ENCODE assay signal across 16 cellular contexts in the genomic region with DNA sequence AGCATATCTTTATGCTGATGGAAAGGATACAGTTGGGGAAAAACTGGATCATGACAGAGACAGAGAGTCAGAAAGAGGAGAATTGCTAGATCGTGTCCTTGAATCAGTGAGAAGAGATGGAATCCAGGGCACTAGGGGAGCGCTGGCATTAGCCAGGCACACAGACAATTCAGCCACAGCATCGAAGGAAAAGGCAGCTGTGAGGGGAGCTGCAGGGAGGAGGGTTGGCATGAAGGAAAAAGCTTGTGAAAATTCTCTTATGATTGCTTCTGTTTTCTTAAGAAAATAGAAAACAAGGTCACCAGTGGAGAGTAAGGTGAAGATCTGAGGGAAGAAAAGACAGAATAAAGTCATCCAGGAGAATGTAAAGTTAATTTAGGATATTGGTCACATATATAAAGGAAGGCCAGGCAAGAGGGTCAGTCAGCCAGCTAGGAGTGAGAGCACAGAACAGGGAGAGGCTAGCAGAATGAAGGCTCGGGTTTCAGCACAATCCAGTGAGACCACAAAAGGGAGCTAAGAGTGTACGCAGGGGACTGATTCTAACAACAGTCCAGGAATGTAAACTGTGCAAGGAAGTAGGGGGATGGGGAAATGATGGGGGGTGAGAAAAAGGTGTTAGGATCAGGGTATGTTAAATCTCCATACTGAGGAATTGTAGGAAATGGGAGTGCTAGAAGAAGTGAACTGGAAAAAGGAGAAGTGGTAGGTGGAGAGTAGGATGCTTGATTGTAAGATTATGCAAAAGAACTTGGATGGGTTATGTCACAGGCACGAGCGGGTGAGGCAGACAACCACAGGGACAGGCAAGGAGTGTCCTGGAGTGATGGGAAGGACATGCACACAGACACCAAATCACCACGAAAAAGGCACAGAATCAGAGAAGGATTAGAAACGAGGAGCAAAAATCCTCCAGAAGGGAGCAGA.
DNase-seq lines count a peak whose midpoint lies in the region; ATAC-seq and TF ChIP-seq lines count a peak whose summit lies in the region.
"Had no signal": no experiment of that assay in that cellular context is flagged by ENCODE, and none has a peak within 500 bp of the region (broad histone marks: within the 10 kb centered on the region; RNA-seq: fewer than 3 reads in every experiment).

No MANE protein-coding gene starts in this region.

- no peak for TF ChIP-seq POLR2A in adrenal gland (IDR thresholded peaks at IDR 0.05)

- no peak for ATAC-seq in HG03342 (IDR thresholded peaks at IDR 0.05; ENCODE audit: unreplicated experiment)
- ATAC-seq: activated naive CD4-positive, alpha-beta T cell treated with anti-CD3 and anti-CD28 coated beads, Interleukin-2, amount 50 U/mL, for 72 hours; Right ventricle myocardium inferior had no signal

- intact Hi-C loops in cardiac septum (cut with DNase I) (no loop called here), adrenal gland (cut with DNase I) (loop anchor here in 1 of 2 donors (10.0 kb wide), 1 partner anchor 68 kb away; no protein-coding TSS in a partner anchor)

- H3K4me3 ChIP-seq in cardiac muscle cell (no peak overlapping the region), adrenal gland (no peak overlapping the region)

- peak overlapping the region; percentile 73 for H3K27ac ChIP-seq in cardiac muscle cell
- peak overlapping the region in 3 of 5 donors; percentile 46 to 71 (median 50) for H3K27ac ChIP-seq in adrenal gland

- H3K9me3 ChIP-seq in cardiac muscle cell (ENCODE audit: low read depth), result no peaks in the 10 kb centered on the region
- no peaks in the 10 kb centered on the region for H3K9me3 ChIP-seq in adrenal gland (replicated peaks in 1 of 3)
- H3K9me3 ChIP-seq: Caco-2 had no signal

- H3K36me3 ChIP-seq in cardiac muscle cell (peaks cover 11% of the 10 kb centered on the region), adrenal gland (replicated peaks in 1 of 2) (no peaks in the 10 kb centered on the region)

- H3K27me3 ChIP-seq in cardiac muscle cell (no peaks in the 10 kb centered on the region), adrenal gland (no peaks in the 10 kb centered on the region)

- WGBS in adrenal gland, 4 donors, result 72 to 80% (median 74%) methylated on average over 9 of the region's 9 CpGs

- TF ChIP-seq CTCF in cardiac muscle cell (IDR thresholded peaks at IDR 0.05; ENCODE audit: low read depth, low read length) (no peak), adrenal gland (IDR thresholded peaks at IDR 0.05) (no peak)

- H3K4me1 ChIP-seq in cardiac muscle cell (ENCODE audit: low read depth) (peaks cover 10% of the 10 kb centered on the region), adrenal gland (replicated peaks in 1 of 2) (peaks cover 5 to 11% of the 10 kb centered on the region in 2 donors)

- DNase-seq in cardiac muscle cell (ENCODE audit: low read depth in 1 of 2, low spot score in 1 of 2) (peak in 1 of 2 donors; percentile 53), cardiac septum (ENCODE audit: low spot score) (no peak), adrenal gland (peak in 2 of 7 donors; percentile 23 to 26), iris pigment epithelial cell (ENCODE audit: low read depth) (peak; percentile 83), NCI-H2029 (lab: John Stamatoyannopoulos, UW) (no peak), CD1c-positive myeloid dendritic cell (ENCODE audit: extremely low spot score) (no peak)
- no peak for DNase-seq in activated T-cell treated with anti-CD3 and anti-CD28 coated beads, Interleukin-2, amount 50 U/mL, for 1 hour
- DNase-seq: activated T-cell treated with anti-CD3 and anti-CD28 coated beads for 4 hours; Caco-2; cerebellar nuclear complex; MM.1S; NCI-H2171 treated with DMSO at 0.1 percent for 48 hours; stimulated activated CD4-positive, alpha-beta T cell treated with anti-CD3 and anti-CD28 coated beads, Interleukin-2, amount 100 ng/mL, for 24 hours had no signal
